Comparison of ENCODE assay signal across 1 cellular context in genomic region chr5:76710991-76711390, GRCh38.
TF ChIP-seq lines count a peak whose summit lies in the region.

No MANE protein-coding gene starts in this region.

TF ChIP-seq in IMR-90, 13 proteins besides CTCF, POLR2A, EP300 and RAD21 (continued from another document):
- TF ChIP-seq ELK1 (IDR thresholded peaks at IDR 0.05; ENCODE audit: borderline replicate concordance, low read depth, low read length): no peak
- no peak for TF ChIP-seq MAZ (IDR thresholded peaks at IDR 0.05; ENCODE audit: borderline replicate concordance, low read depth, low read length)
- no peak for TF ChIP-seq RCOR1 (IDR thresholded peaks at IDR 0.05; ENCODE audit: insufficient replicate concordance, low read length)
